In the genomic region with DNA sequence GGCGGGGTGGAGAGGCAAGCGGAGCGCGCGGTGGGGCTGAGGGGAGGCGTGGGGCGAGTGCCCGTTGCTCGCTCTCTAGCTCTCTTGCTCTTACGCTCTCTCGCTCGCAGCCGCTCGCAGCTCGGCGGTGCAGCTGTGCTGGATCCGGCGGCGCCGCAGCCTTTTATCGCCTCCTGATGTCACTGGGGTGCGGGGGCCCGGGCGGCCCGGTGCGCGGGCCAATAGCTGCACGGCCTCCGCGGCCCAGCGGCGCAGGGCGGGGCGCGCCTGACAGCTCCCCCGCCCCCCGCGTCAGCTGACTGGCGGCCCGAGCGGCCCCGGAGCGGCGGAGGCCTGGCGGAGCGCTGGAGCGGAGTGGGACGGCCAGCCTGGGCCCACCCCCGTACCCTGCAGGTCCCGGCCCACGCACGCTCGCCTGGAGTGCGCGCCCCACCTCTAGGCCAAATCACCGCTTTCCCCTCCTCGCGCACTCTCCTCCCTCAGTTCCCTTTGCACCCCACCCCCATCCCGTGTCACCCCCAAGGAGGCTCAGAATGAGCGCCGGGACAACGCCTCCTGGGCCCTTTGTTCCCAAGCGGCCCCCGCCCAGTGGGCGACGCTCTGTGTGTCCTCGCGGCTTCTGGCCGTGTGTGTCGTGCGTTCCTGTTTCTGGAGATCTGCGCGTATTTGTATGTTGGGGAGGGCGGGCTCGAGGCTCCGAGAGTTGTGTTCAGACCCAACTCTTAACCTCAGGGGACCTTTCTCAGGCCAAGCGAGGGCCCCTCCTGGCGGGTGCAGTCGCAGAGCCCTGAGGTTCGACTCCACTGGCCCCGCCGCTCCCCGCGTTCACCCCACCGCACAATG, we compare ENCODE assay signal across 1 cellular context.
TF ChIP-seq lines count a peak whose summit lies in the region.

MAFB (minus strand) TSS at position 137 of the 843 bp plus-strand sequence. CDS start 386 bp downstream, outside the sequence.

TF ChIP-seq in HEK293, 187 proteins besides CTCF, POLR2A, EP300 and RAD21 (continued from another document and continues in another):
- TF ChIP-seq AEBP2 (tag by site-specific recombination; IDR thresholded peaks at IDR 0.05; ENCODE audit: borderline replicate concordance) (no peak), ZNF558 (tag by site-specific recombination; IDR thresholded peaks at IDR 0.05) (no peak), ZNF785 (tag by site-specific recombination; IDR thresholded peaks at IDR 0.05) (no peak; the same call in 1 of the 2 replicates), ZNF16 (tag by site-specific recombination; IDR thresholded peaks at IDR 0.05; ENCODE audit: low read depth) (no peak), ZNF280C (tag by site-specific recombination; IDR thresholded peaks at IDR 0.05) (no peak), ZNF514 (tag by site-specific recombination; IDR thresholded peaks at IDR 0.05) (no peak), ZNF707 (tag by site-specific recombination; IDR thresholded peaks at IDR 0.05) (no peak), ZFP69B (tag by site-specific recombination; IDR thresholded peaks at IDR 0.05) (peak; percentile 98), ZNF132 (tag by site-specific recombination; IDR thresholded peaks at IDR 0.05; ENCODE audit: borderline replicate concordance) (no peak), GFI1B (tag by site-specific recombination; IDR thresholded peaks at IDR 0.05) (no peak), ZNF140 (tag by site-specific recombination; IDR thresholded peaks at IDR 0.05) (no peak), ZSCAN23 (tag by site-specific recombination; IDR thresholded peaks at IDR 0.05) (no peak), ZEB2 (tag by site-specific recombination; IDR thresholded peaks at IDR 0.05) (0 out of 2 replicates have a peak, but pooled peaks have one; percentile 49), EGR2 (tag by site-specific recombination; IDR thresholded peaks at IDR 0.05; ENCODE audit: low read depth) (peak; percentile 95), ZNF549 (tag by site-specific recombination; IDR thresholded peaks at IDR 0.05) (no peak), ZNF624 (tag by site-specific recombination; IDR thresholded peaks at IDR 0.05) (no peak), ELK4 (IDR thresholded peaks at IDR 0.05; ENCODE audit: borderline replicate concordance, low read depth, low read length) (no peak), ZNF416 (tag by site-specific recombination; IDR thresholded peaks at IDR 0.05) (no peak), SCRT2 (tag by site-specific recombination; IDR thresholded peaks at IDR 0.05) (no peak), ZNF426 (tag by site-specific recombination; IDR thresholded peaks at IDR 0.05) (no peak), ZSCAN16 (tag by site-specific recombination; IDR thresholded peaks at IDR 0.05) (peak; percentile 43; the same call in 1 of the 2 replicates), ZBTB26 (tag by site-specific recombination; optimal IDR thresholded peaks at IDR 0.05) (peak; percentile 88), ZNF623 (tag by site-specific recombination; IDR thresholded peaks at IDR 0.05) (no peak), ZNF580 (tag by site-specific recombination; IDR thresholded peaks at IDR 0.05) (no peak), ZNF48 (tag by site-specific recombination; IDR thresholded peaks at IDR 0.05) (no peak), ZNF704 (tag by site-specific recombination; IDR thresholded peaks at IDR 0.05) (no peak), ZNF571 (tag by site-specific recombination; IDR thresholded peaks at IDR 0.05) (no peak), ZBTB44 (tag by site-specific recombination; IDR thresholded peaks at IDR 0.05) (no peak), ZNF155 (tag by site-specific recombination; IDR thresholded peaks at IDR 0.05) (no peak), ZNF501 (tag by site-specific recombination; IDR thresholded peaks at IDR 0.05) (peak; percentile 34; the same call in 1 of the 2 replicates), TCF7L2 (IDR thresholded peaks at IDR 0.05; ENCODE audit: borderline replicate concordance, low read depth, low read length) (no peak; the same call in 1 of the 2 replicates), ZNF658 (tag by site-specific recombination; IDR thresholded peaks at IDR 0.05) (no peak), YY1 (tag by site-specific recombination; IDR thresholded peaks at IDR 0.05) (no peak), SCRT1 (tag by site-specific recombination; IDR thresholded peaks at IDR 0.05; ENCODE audit: borderline replicate concordance) (no peak), ZNF354C (tag by site-specific recombination; IDR thresholded peaks at IDR 0.05; ENCODE audit: borderline replicate concordance, low read depth) (no peak), PRDM2 (tag by site-specific recombination; IDR thresholded peaks at IDR 0.05; ENCODE audit: borderline replicate concordance) (no peak), ZNF341 (tag by site-specific recombination; IDR thresholded peaks at IDR 0.05; ENCODE audit: low read depth) (peak; percentile 1; the same call in 1 of the 2 replicates), BCL11B (tag by site-specific recombination; IDR thresholded peaks at IDR 0.05; ENCODE audit: low read depth) (no peak), REPIN1 (tag by site-specific recombination; IDR thresholded peaks at IDR 0.05; ENCODE audit: low read depth) (no peak)
- TF ChIP-seq, protein P1, sequence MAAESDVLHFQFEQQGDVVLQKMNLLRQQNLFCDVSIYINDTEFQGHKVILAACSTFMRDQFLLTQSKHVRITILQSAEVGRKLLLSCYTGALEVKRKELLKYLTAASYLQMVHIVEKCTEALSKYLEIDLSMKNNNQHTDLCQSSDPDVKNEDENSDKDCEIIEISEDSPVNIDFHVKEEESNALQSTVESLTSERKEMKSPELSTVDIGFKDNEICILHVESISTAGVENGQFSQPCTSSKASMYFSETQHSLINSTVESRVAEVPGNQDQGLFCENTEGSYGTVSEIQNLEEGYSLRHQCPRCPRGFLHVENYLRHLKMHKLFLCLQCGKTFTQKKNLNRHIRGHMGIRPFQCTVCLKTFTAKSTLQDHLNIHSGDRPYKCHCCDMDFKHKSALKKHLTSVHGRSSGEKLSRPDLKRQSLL (tag by site-specific recombination; IDR thresholded peaks at IDR 0.05), result peak; percentile 73
- TF ChIP-seq, protein P2, sequence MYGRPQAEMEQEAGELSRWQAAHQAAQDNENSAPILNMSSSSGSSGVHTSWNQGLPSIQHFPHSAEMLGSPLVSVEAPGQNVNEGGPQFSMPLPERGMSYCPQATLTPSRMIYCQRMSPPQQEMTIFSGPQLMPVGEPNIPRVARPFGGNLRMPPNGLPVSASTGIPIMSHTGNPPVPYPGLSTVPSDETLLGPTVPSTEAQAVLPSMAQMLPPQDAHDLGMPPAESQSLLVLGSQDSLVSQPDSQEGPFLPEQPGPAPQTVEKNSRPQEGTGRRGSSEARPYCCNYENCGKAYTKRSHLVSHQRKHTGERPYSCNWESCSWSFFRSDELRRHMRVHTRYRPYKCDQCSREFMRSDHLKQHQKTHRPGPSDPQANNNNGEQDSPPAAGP (tag by site-specific recombination; IDR thresholded peaks at IDR 0.05), result no peak; the same call in 1 of the 2 replicates
